Comparison of ENCODE assay signal across 1 cellular context in genomic region chr1:223000549-223001135, GRCh38.
TF ChIP-seq lines count a peak whose summit lies in the region.

No MANE protein-coding gene starts in this region.

TF ChIP-seq in HepG2, 621 proteins besides CTCF, POLR2A, EP300 and RAD21 (continued from another document and continues in another):
- peak; percentile 59; the same call in 1 of the 2 replicates for TF ChIP-seq PAXIP1 (CRISPR knock-in tag; conservative IDR thresholded peaks at IDR 0.05)
- peak; percentile 29; the same call in 1 of the 2 replicates for TF ChIP-seq ARID5B (CRISPR knock-in tag; IDR thresholded peaks at IDR 0.05)
- TF ChIP-seq GFI1 (CRISPR knock-in tag; IDR thresholded peaks at IDR 0.05; ENCODE audit: borderline replicate concordance) = peak; percentile 81
- TF ChIP-seq FOXP1 (IDR thresholded peaks at IDR 0.05) = no peak
- TF ChIP-seq FOXP1 (CRISPR knock-in tag; IDR thresholded peaks at IDR 0.05) = 0 out of 2 replicates have a peak, but pooled peaks have one; percentile 33
- peak; percentile 48; the same call in 1 of the 2 replicates for TF ChIP-seq ZMYM4 (CRISPR knock-in tag; IDR thresholded peaks at IDR 0.05)
- peak; percentile 47; the same call in 1 of the 2 replicates for TF ChIP-seq MAX (IDR thresholded peaks at IDR 0.05)
- TF ChIP-seq SIX4 (CRISPR knock-in tag; IDR thresholded peaks at IDR 0.05) = peak; percentile 30; the same call in 1 of the 2 replicates
- no peak for TF ChIP-seq GABPA (IDR thresholded peaks at IDR 0.05; ENCODE audit: low read depth, low read length)
- peak; percentile 33; the same call in 1 of the 2 replicates for TF ChIP-seq GABPA (CRISPR knock-in tag; IDR thresholded peaks at IDR 0.05; ENCODE audit: low read depth)
- peak; percentile 22; the same call in 1 of the 2 replicates for TF ChIP-seq FOXA3 (CRISPR knock-in tag; IDR thresholded peaks at IDR 0.05)
- peak; percentile 22; the same call in 1 of the 2 replicates for TF ChIP-seq PATZ1 (CRISPR knock-in tag; IDR thresholded peaks at IDR 0.05)
- peak; percentile 21; the same call in 1 of the 2 replicates for TF ChIP-seq PITX1 (CRISPR knock-in tag; IDR thresholded peaks at IDR 0.05)
- TF ChIP-seq KDM5A (IDR thresholded peaks at IDR 0.05; ENCODE audit: borderline replicate concordance, low read length) = no peak
- no peak for TF ChIP-seq ZNF430 (CRISPR knock-in tag; IDR thresholded peaks at IDR 0.05)
- no peak for TF ChIP-seq ZNF746 (CRISPR knock-in tag; IDR thresholded peaks at IDR 0.05)
- 0 out of 2 replicates have a peak, but pooled peaks have one; percentile 20 for TF ChIP-seq TARDBP (CRISPR knock-in tag; IDR thresholded peaks at IDR 0.05)
- no peak for TF ChIP-seq MAF1 (CRISPR knock-in tag; IDR thresholded peaks at IDR 0.05; ENCODE audit: borderline replicate concordance)
- TF ChIP-seq SP5 (CRISPR knock-in tag; IDR thresholded peaks at IDR 0.05; ENCODE audit: borderline replicate concordance, low read depth) = no peak
- TF ChIP-seq MYPOP (CRISPR knock-in tag; IDR thresholded peaks at IDR 0.05) = no peak
- no peak for TF ChIP-seq ZNF460 (CRISPR knock-in tag; IDR thresholded peaks at IDR 0.05; ENCODE audit: borderline replicate concordance)
- peak; percentile 75 for TF ChIP-seq HNF4A (CRISPR knock-in tag; IDR thresholded peaks at IDR 0.05)
- TF ChIP-seq ZNF362 (CRISPR knock-in tag; IDR thresholded peaks at IDR 0.05; ENCODE audit: borderline replicate concordance) = 0 out of 2 replicates have a peak, but pooled peaks have one; percentile 54
- no peak for TF ChIP-seq KLF11 (CRISPR knock-in tag; IDR thresholded peaks at IDR 0.05)
- no peak for TF ChIP-seq FOXA1 (IDR thresholded peaks at IDR 0.05)
- TF ChIP-seq FOXA1 (CRISPR knock-in tag; IDR thresholded peaks at IDR 0.05) = no peak
- no peak for TF ChIP-seq ZNF839 (CRISPR knock-in tag; IDR thresholded peaks at IDR 0.05; ENCODE audit: borderline replicate concordance)
- TF ChIP-seq GATAD2A (CRISPR knock-in tag; IDR thresholded peaks at IDR 0.05) = peak; percentile 52; the same call in 1 of the 2 replicates
- TF ChIP-seq ERF (CRISPR knock-in tag; IDR thresholded peaks at IDR 0.05) = no peak
- TF ChIP-seq POGZ (CRISPR knock-in tag; IDR thresholded peaks at IDR 0.05) = peak; percentile 69
- TF ChIP-seq ZNF841 (CRISPR knock-in tag; IDR thresholded peaks at IDR 0.05; ENCODE audit: borderline replicate concordance) = no peak
- TF ChIP-seq NCOR1 (IDR thresholded peaks at IDR 0.05; ENCODE audit: borderline replicate concordance, low read length) = peak; percentile 42; the same call in 1 of the 2 replicates
- peak; percentile 90 for TF ChIP-seq ZNF281 (CRISPR knock-in tag; IDR thresholded peaks at IDR 0.05; ENCODE audit: borderline replicate concordance)
- TF ChIP-seq ELF3 (CRISPR knock-in tag; IDR thresholded peaks at IDR 0.05) = 0 out of 2 replicates have a peak, but pooled peaks have one; percentile 46
- TF ChIP-seq RXRB (CRISPR knock-in tag; IDR thresholded peaks at IDR 0.05; ENCODE audit: borderline replicate concordance) = peak; percentile 19; the same call in 1 of the 2 replicates
- TF ChIP-seq MTF1 (CRISPR knock-in tag; IDR thresholded peaks at IDR 0.05) = no peak
- no peak for TF ChIP-seq ZBTB20 (CRISPR knock-in tag; IDR thresholded peaks at IDR 0.05; ENCODE audit: borderline replicate concordance, low read depth)
- TF ChIP-seq REPIN1 (CRISPR knock-in tag; IDR thresholded peaks at IDR 0.05; ENCODE audit: borderline replicate concordance, low read depth) = no peak
- peak; percentile 4; the same call in 1 of the 2 replicates for TF ChIP-seq CEBPG (CRISPR knock-in tag; IDR thresholded peaks at IDR 0.05)
- 0 out of 2 replicates have a peak, but pooled peaks have one; percentile 45 for TF ChIP-seq ZNF644 (CRISPR knock-in tag; IDR thresholded peaks at IDR 0.05; ENCODE audit: low read depth)
- TF ChIP-seq ZNF781 (CRISPR knock-in tag; IDR thresholded peaks at IDR 0.05; ENCODE audit: borderline replicate concordance, not compliant biosample characterization) = no peak
- no peak for TF ChIP-seq ZBTB7B (CRISPR knock-in tag; IDR thresholded peaks at IDR 0.05)
- no peak for TF ChIP-seq TMF1 (CRISPR knock-in tag; IDR thresholded peaks at IDR 0.05; ENCODE audit: low read depth)
- TF ChIP-seq HOXA3 (CRISPR knock-in tag; IDR thresholded peaks at IDR 0.05) = no peak
- no peak for TF ChIP-seq KAT8 (CRISPR knock-in tag; IDR thresholded peaks at IDR 0.05)
- 0 out of 2 replicates have a peak, but pooled peaks have one; percentile 46 for TF ChIP-seq RCOR2 (CRISPR knock-in tag; IDR thresholded peaks at IDR 0.05)
- TF ChIP-seq ZNF512B (CRISPR knock-in tag; IDR thresholded peaks at IDR 0.05; ENCODE audit: borderline replicate concordance) = no peak
